ENCODE assay signal across 8 cellular contexts in genomic region chr11:7577226-7577882, GRCh38.
DNase-seq lines count a peak whose midpoint lies in the region; ATAC-seq and TF ChIP-seq lines count a peak whose summit lies in the region.

No MANE protein-coding gene starts in this region.

- intact Hi-C loops in left lung (cut with DNase I): no loop called here

- peaks cover 20 to 66% of the 10 kb centered on the region in 2 donors for H3K4me1 ChIP-seq in left lung

- DNase-seq in brain microvascular endothelial cell: no peak
- DNase-seq in left lung: no peak
- DNase-seq in NCI-H82 treated with DMSO at 0.1 percent for 48 hours (lab: John Stamatoyannopoulos, UW; ENCODE audit: unreplicated experiment): no peak
- no peak for DNase-seq in SHP77 (lab: John Stamatoyannopoulos, UW)
- no peak for DNase-seq in iPS-NIHi7 (ENCODE audit: extremely low spot score)

- no peaks in the 10 kb centered on the region for H3K9me3 Mint-ChIP-seq in stimulated activated memory B cell treated with anti-CD40 and anti-IgM and Interleukin-4, amounts not matched to agents 10 μg/mL and 1 μg/mL and 100 μg/mL, for 72 hours

- no peaks in the 10 kb centered on the region for H3K9me3 ChIP-seq in left lung

- no peaks in the 10 kb centered on the region for H3K27me3 Mint-ChIP-seq in stimulated activated memory B cell treated with anti-CD40 and anti-IgM and Interleukin-4, amounts not matched to agents 10 μg/mL and 1 μg/mL and 100 μg/mL, for 72 hours

- no peak for TF ChIP-seq CTCF in brain microvascular endothelial cell (IDR thresholded peaks at IDR 0.05; ENCODE audit: low read depth, low read length, missing control alignments)
- TF ChIP-seq CTCF in left lung (IDR thresholded peaks at IDR 0.05): no peak

- H3K4me3 ChIP-seq in brain microvascular endothelial cell (ENCODE audit: low read depth, low read length): peak overlapping the region; percentile 26
- H3K4me3 ChIP-seq in left lung: peak overlapping the region; percentile 11 to 24

- ATAC-seq in HG03354 (IDR thresholded peaks at IDR 0.05; ENCODE audit: poor library complexity, severe bottlenecking, unreplicated experiment) (peak; percentile 7), left lung (peak; percentile 35), GM21737 (IDR thresholded peaks at IDR 0.05; ENCODE audit: unreplicated experiment) (no peak)
- ATAC-seq in stimulated activated memory B cell treated with anti-CD40 and anti-IgM and Interleukin-4, amounts not matched to agents 10 μg/mL and 1 μg/mL and 100 μg/mL, for 72 hours: no peak

- H3K4me3 Mint-ChIP-seq in stimulated activated memory B cell treated with anti-CD40 and anti-IgM and Interleukin-4, amounts not matched to agents 10 μg/mL and 1 μg/mL and 100 μg/mL, for 72 hours: no peak overlapping the region

- no peaks in the 10 kb centered on the region for H3K27me3 ChIP-seq in brain microvascular endothelial cell (replicated peaks)
- peaks cover 0 to 28% of the 10 kb centered on the region in 2 donors for H3K27me3 ChIP-seq in left lung

- H3K4me1 Mint-ChIP-seq in stimulated activated memory B cell treated with anti-CD40 and anti-IgM and Interleukin-4, amounts not matched to agents 10 μg/mL and 1 μg/mL and 100 μg/mL, for 72 hours: peaks cover 69% of the 10 kb centered on the region

- no peaks in the 10 kb centered on the region for H3K36me3 ChIP-seq in brain microvascular endothelial cell (replicated peaks)
- H3K36me3 ChIP-seq in left lung: no peaks in the 10 kb centered on the region

- H3K27ac Mint-ChIP-seq in stimulated activated memory B cell treated with anti-CD40 and anti-IgM and Interleukin-4, amounts not matched to agents 10 μg/mL and 1 μg/mL and 100 μg/mL, for 72 hours: peak overlapping the region; percentile 7

- H3K27ac ChIP-seq in brain microvascular endothelial cell (no peak overlapping the region), left lung (peak overlapping the region; percentile 63 to 65)

- H3K36me3 Mint-ChIP-seq in stimulated activated memory B cell treated with anti-CD40 and anti-IgM and Interleukin-4, amounts not matched to agents 10 μg/mL and 1 μg/mL and 100 μg/mL, for 72 hours: peaks cover 37% of the 10 kb centered on the region

- in situ Hi-C loops in brain microvascular endothelial cell (cut with HindIII; ENCODE audit: low pct_ligation_motif_present, low sequenced_read_pairs): no loop called here

Comparison
In these comparisons a context has a peak if more than half of its experiments do, and no peak if none do; other contexts are left out.
1. ATAC-seq: peak in HG03354 (single experiment) and left lung (single experiment); none in stimulated activated memory B cell treated with anti-CD40 and anti-IgM and Interleukin-4, amounts not matched to agents 10 μg/mL and 1 μg/mL and 100 μg/mL, for 72 hours (single experiment) and GM21737 (single experiment).